In the genomic region with DNA sequence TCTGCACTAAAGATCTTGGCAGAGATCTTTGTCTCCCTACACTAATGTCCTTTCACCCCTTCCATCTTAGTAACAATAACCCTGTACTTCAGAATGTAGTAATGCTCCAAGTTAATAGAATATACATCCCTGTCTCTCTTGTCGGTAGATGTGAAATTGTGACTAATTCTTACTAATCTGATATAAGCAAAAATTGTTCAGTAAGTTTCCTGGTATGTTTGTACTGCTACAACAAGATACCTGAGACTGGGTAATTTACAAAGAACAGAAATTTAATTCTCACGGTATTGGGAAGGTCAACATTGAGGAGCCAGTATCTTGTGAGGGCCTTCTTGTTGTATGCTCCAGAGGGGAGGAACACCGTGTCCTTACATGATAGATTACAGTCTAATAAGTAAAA, we compare ENCODE assay signal across 11 cellular contexts.
"Had no signal": no experiment of that assay in that cellular context is flagged by ENCODE, and none has a peak within 500 bp of the region (broad histone marks: within the 10 kb centered on the region; RNA-seq: fewer than 3 reads in every experiment).

No MANE protein-coding gene starts in this region.

- H3K4me2 ChIP-seq: GM23338 had no signal

- H3K4me3 Mint-ChIP-seq: GM23338, H9, HFFc6 had no signal

- ATAC-seq: GM23338, HCT116 had no signal

- FAIRE-seq: H1, H54 had no signal

- H3K27ac Mint-ChIP-seq: GM23338, HFFc6 had no signal

- H3K4me3 ChIP-seq: GM23248, GM23338, HAP-1 had no signal

- H3K27ac ChIP-seq: GM23248 had no signal

- H3K9ac ChIP-seq: GM23248 had no signal

- H3K9me3 ChIP-seq: HAP-1 had no signal

- H3K9me3 Mint-ChIP-seq: GM23338, H9 had no signal

- H3K36me3 ChIP-seq: HAP-1 had no signal

- H2AFZ ChIP-seq: GM23248, GM23338 had no signal

- H3K4me1 ChIP-seq: HAP-1 had no signal

- H3K4me1 Mint-ChIP-seq: GM23338, H9 had no signal

- DNase-seq: GM23248, GOT3, H7, H9, HCEC 1CT, HFFc6 had no signal
